In the genomic region with DNA sequence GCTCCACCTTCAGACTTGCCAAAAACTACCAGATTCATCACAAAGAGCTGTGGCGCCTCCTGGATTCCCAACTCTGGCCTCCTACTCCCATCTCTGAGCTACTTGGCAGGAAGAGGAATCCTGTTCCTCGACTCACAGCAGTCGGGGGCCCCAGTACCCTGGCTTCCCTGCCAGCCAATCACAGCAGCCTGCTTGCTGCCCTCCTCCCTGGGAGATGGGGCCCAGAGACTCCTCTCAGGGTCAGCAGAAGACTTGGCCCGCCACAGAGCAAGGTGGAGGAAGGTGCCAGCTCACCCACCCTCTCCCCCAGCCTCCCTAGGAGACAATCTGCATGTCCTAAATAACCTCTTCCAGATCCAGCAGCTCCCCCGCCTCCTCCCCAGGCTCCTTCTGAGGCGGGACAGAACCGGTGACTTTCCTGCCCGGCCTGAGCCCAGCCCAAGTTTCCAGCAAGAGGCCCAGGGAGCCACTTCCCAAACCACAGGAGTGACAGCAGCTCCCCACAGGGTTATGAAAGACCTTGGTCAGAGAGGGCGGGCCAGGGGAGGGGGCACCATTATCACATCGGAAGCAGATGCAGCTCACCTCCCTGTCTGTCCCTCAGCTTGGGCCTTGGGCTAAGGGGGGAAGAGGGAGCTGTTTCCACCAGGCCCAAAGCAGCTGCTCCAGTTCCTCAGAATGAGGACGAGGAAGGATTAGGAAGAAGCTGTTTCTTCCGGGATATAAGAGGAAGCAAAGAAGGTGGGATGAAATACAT, we compare ENCODE assay signal across 8 cellular contexts. TPM values are rescaled to one million over a fixed set of nuclear protein-coding genes. Genes with fewer than 3 reads are reported as not detected.
DNase-seq lines count a peak whose midpoint lies in the region; ATAC-seq and TF ChIP-seq lines count a peak whose summit lies in the region.

No MANE protein-coding gene starts in this region.

- peak overlapping the region in 1 of 2 experiments; percentile 67 for H3K14ac ChIP-seq in mesenchymal stem cell (ENCODE audit: low read length in 2 of 2)

- H4K20me1 ChIP-seq in GM23248 (ENCODE audit: insufficient read depth), result no peaks in the 10 kb centered on the region

- in situ Hi-C loops in GM23248 (cut with MboI) (loop anchor here (5.0 kb wide), 1 partner anchor 92 kb away; no protein-coding TSS in a partner anchor), transverse colon (cut with MboI; ENCODE audit: low pct_ligation_motif_present in 1 of 4, low pct_unique_long_range_greater_than_20kb in 1 of 4, low sequenced_read_pairs in 3 of 4) (loop anchor here in 2 of 4 donors (10.0 to 25.0 kb wide), 2 partner anchors 106 to 273 kb away; a partner anchor contains a TSS)

- peak overlapping the region; percentile 78 for H3K9ac ChIP-seq in GM23248
- peak overlapping the region; percentile 92 for H3K9ac ChIP-seq in mesenchymal stem cell (ENCODE audit: low read length)

- peak overlapping the region; percentile 59 for H2AK5ac ChIP-seq in mesenchymal stem cell (ENCODE audit: low read length, severe bottlenecking)

- no peak overlapping the region for H2BK120ac ChIP-seq in mesenchymal stem cell (ENCODE audit: low read depth, low read length)

- no peaks in the 10 kb centered on the region for H3K9me3 ChIP-seq in GM23248 (ENCODE audit: low read depth)
- no peaks in the 10 kb centered on the region for H3K9me3 ChIP-seq in RWPE2 (ENCODE audit: severe bottlenecking)
- H3K9me3 ChIP-seq in mesenchymal stem cell (ENCODE audit: control insufficient read depth, low read length), result no peaks in the 10 kb centered on the region
- no peaks in the 10 kb centered on the region for H3K9me3 ChIP-seq in transverse colon

- H3K18ac ChIP-seq in mesenchymal stem cell (ENCODE audit: low read depth in 1 of 2, low read length in 2 of 2), result peak overlapping the region; percentile 31 to 96

- TF ChIP-seq EP300 in transverse colon (IDR thresholded peaks at IDR 0.05; ENCODE audit: low read depth), result no peak

- no peaks in the 10 kb centered on the region for H3K9me2 ChIP-seq in GM23248 (ENCODE audit: insufficient read depth)

- intact Hi-C loops in transverse colon (cut with DNase I; ENCODE audit: low total_unique reads), result loop anchor here (5.0 kb wide), 1 partner anchor 103 kb away; no protein-coding TSS in a partner anchor

- H3K36me3 ChIP-seq in GM23248 (ENCODE audit: low read depth), result peaks cover 16% of the 10 kb centered on the region
- peaks cover 38% of the 10 kb centered on the region for H3K36me3 ChIP-seq in RWPE2 (ENCODE audit: low read depth)
- H3K36me3 ChIP-seq in mesenchymal stem cell (ENCODE audit: control insufficient read depth in 1 of 2, insufficient read depth in 2 of 2, low read depth in 1 of 2, low read length in 2 of 2), result peaks cover 32% of the 10 kb centered on the region in 2 experiments
- peaks cover 0 to 15% (median 5%) of the 10 kb centered on the region in 4 donors for H3K36me3 ChIP-seq in transverse colon

- no peak for TF ChIP-seq CTCF in RWPE2 (IDR thresholded peaks at IDR 0.05; ENCODE audit: poor library complexity, severe bottlenecking)
- TF ChIP-seq CTCF in transverse colon (IDR thresholded peaks at IDR 0.05), result no peak

- H3K4ac ChIP-seq in mesenchymal stem cell (ENCODE audit: low read depth in 1 of 2, low read length in 2 of 2), result peak overlapping the region; percentile 52 to 56

- no peak for TF ChIP-seq POLR2A in transverse colon (IDR thresholded peaks at IDR 0.05)

- peak overlapping the region; percentile 24 for H4K8ac ChIP-seq in mesenchymal stem cell (ENCODE audit: low read length)

- H3K79me2 ChIP-seq in GM23248 (ENCODE audit: insufficient read depth), result peaks cover 54% of the 10 kb centered on the region

- H3K4me3 ChIP-seq in GM23248, result peak overlapping the region; percentile 99
- H3K4me3 ChIP-seq in RWPE2 (ENCODE audit: severe bottlenecking), result no peak overlapping the region
- H3K4me3 ChIP-seq in mesenchymal stem cell (ENCODE audit: insufficient read depth in 1 of 2, low read depth in 1 of 2, low read length in 2 of 2), result peak overlapping the region in 1 of 2 experiments; percentile 98
- H3K4me3 ChIP-seq in transverse colon, result no peak overlapping the region

- H2BK15ac ChIP-seq in mesenchymal stem cell (ENCODE audit: low read depth, poor library complexity, severe bottlenecking), result peak overlapping the region; percentile 56

- peak overlapping the region; percentile 61 for H3K27ac ChIP-seq in GM23248
- H3K27ac ChIP-seq in RWPE2 (ENCODE audit: poor library complexity, severe bottlenecking), result peak overlapping the region; percentile 85
- H3K27ac ChIP-seq in cingulate gyrus (ENCODE audit: low read depth, low read length), result peak overlapping the region; percentile 39
- H3K27ac ChIP-seq in mesenchymal stem cell (ENCODE audit: low read length, poor library complexity, severe bottlenecking), result peak overlapping the region; percentile 70
- peak overlapping the region; percentile 84 to 95 (median 94) for H3K27ac ChIP-seq in transverse colon

- ATAC-seq in RWPE2 (ENCODE audit: low read depth) (0 out of 3 replicates have a peak, but pooled peaks have one; percentile 0), GM18502 (IDR thresholded peaks at IDR 0.05; ENCODE audit: poor library complexity, unreplicated experiment) (no peak)

- peak overlapping the region in 1 of 2 experiments; percentile 73 for H3K23ac ChIP-seq in mesenchymal stem cell (ENCODE audit: low read length in 2 of 2)

- H3K27me3 ChIP-seq in GM23248 (replicated peaks; ENCODE audit: insufficient read depth) (no peaks in the 10 kb centered on the region), RWPE2 (ENCODE audit: insufficient read depth, poor library complexity, severe bottlenecking) (no peaks in the 10 kb centered on the region), mesenchymal stem cell (ENCODE audit: control insufficient read depth in 1 of 2, insufficient read depth in 1 of 2, low read length in 2 of 2) (no peaks in the 10 kb centered on the region), transverse colon (no peaks in the 10 kb centered on the region)

- H3K4me2 ChIP-seq in GM23248 (ENCODE audit: unreplicated experiment) (peak overlapping the region; percentile 80), mesenchymal stem cell (ENCODE audit: low read length, poor library complexity, severe bottlenecking) (peak overlapping the region; percentile 60)

- DNase-seq in GM23248 (peak; percentile 70), RWPE2 (ENCODE audit: low spot score) (no peak), mesenchymal stem cell (peak; percentile 81), transverse colon (peak; percentile 29), RPMI8226 (no peak)
- no peak for DNase-seq in stimulated activated naive CD4-positive, alpha-beta T cell treated with Interleukin-2 at 50 U/mL for 16 hours (lab: John Stamatoyannopoulos, UW)

- H3K79me1 ChIP-seq in mesenchymal stem cell (replicated peaks; ENCODE audit: low read length, poor library complexity, severe bottlenecking), result peaks cover 11% of the 10 kb centered on the region

- peak overlapping the region; percentile 27; the same call in 1 of the 2 replicates for H2AFZ ChIP-seq in GM23248
- H2AFZ ChIP-seq in mesenchymal stem cell (ENCODE audit: low read depth, low read length), result no peak overlapping the region

- H2BK5ac ChIP-seq in mesenchymal stem cell (ENCODE audit: low read depth, low read length, poor library complexity, severe bottlenecking), result no peak overlapping the region

- peak overlapping the region in 1 of 2 experiments; percentile 54 for H2BK12ac ChIP-seq in mesenchymal stem cell (ENCODE audit: low read length in 2 of 2)

- H3K4me1 ChIP-seq in GM23248 (ENCODE audit: insufficient read depth) (peaks cover 44% of the 10 kb centered on the region), RWPE2 (ENCODE audit: insufficient read depth, poor library complexity, severe bottlenecking) (peaks cover 16% of the 10 kb centered on the region), mesenchymal stem cell (ENCODE audit: control insufficient read depth, insufficient read depth, low read depth, low read length) (peaks cover 38% of the 10 kb centered on the region), transverse colon (peaks cover 29 to 61% (median 44%) of the 10 kb centered on the region in 4 donors)

- peak overlapping the region; percentile 71 for H4K91ac ChIP-seq in mesenchymal stem cell (ENCODE audit: low read length)

- WGBS in GM23248 (ENCODE audit: low coverage in 1 of 2, low lambda C conversion rate in 2 of 2, missing lambda C conversion rate in 2 of 2), 2 experiments, result 48 to 53% methylated on average over 10 to 12 of the region's 12 CpGs
- 14% methylated on average over 12 of the region's 12 CpGs for WGBS in mesenchymal stem cell
- WGBS in transverse colon (ENCODE audit: low coverage in 1 of 2), 2 donors, result 42 to 49% methylated on average over 3 to 12 of the region's 12 CpGs

- peaks cover 56% of the 10 kb centered on the region for H3F3A ChIP-seq in GM23248 (ENCODE audit: insufficient read depth)

RNA-seq across cellular contexts. Expression of a gene that starts 2.3 kb away (rescaled TPM):
- total RNA-seq in GM23248 (2014; rRNA removed; shearing (Covaris generic)), result 47.8 and 48.1 TPM in 2 replicates
- polyA plus RNA-seq in GM23248 (2016; fragmentation: Nextera tagmentation; extraction: Ambion mirVana), result 70.7 and 73.6 TPM in 2 replicates
- 84.5 TPM for polyA plus RNA-seq in mesenchymal stem cell (2013, experiment 1 of 2)
- 80.3 TPM for polyA plus RNA-seq in mesenchymal stem cell (2013, experiment 2 of 2)
- total RNA-seq in transverse colon, result 100 to 1,000 TPM in 1 of 4 donors, 10 to 100 TPM in 3; 55.3 to 178 (median 75.6) TPM

RNA-seq across cellular contexts. Expression of a gene that starts 18.0 kb away (rescaled TPM):
- total RNA-seq in GM23248 (2014; rRNA removed; shearing (Covaris generic)), result 11.0 and 12.3 TPM in 2 replicates
- 28.0 and 30.2 TPM in 2 replicates for polyA plus RNA-seq in GM23248 (2016; fragmentation: Nextera tagmentation; extraction: Ambion mirVana)
- 11.3 TPM for polyA plus RNA-seq in mesenchymal stem cell (2013, experiment 1 of 2)
- 11.6 TPM for polyA plus RNA-seq in mesenchymal stem cell (2013, experiment 2 of 2)
- 1 to 10 TPM; 3.4 to 5.9 (median 5.2) TPM for total RNA-seq in transverse colon

RNA-seq across cellular contexts. Expression of a gene that starts 18.3 kb away (rescaled TPM):
- total RNA-seq in GM23248 (2014; rRNA removed; shearing (Covaris generic)), result 21.0 and 30.6 TPM in 2 replicates
- 24.2 and 25.5 TPM in 2 replicates for polyA plus RNA-seq in GM23248 (2016; fragmentation: Nextera tagmentation; extraction: Ambion mirVana)
- 13.5 TPM for polyA plus RNA-seq in mesenchymal stem cell (2013, experiment 1 of 2)
- 13.6 TPM for polyA plus RNA-seq in mesenchymal stem cell (2013, experiment 2 of 2)
- total RNA-seq in transverse colon, result 10 to 100 TPM; 15.4 to 25.7 (median 18.5) TPM

RNA-seq across cellular contexts. Expression of a gene that starts 44.1 kb away (rescaled TPM):
- 0.97 and 2.4 TPM in 2 replicates for total RNA-seq in GM23248 (2014; rRNA removed; shearing (Covaris generic))
- polyA plus RNA-seq in GM23248 (2016; fragmentation: Nextera tagmentation; extraction: Ambion mirVana), result 0.70 and 1.2 TPM in 2 replicates
- 1.5 TPM for polyA plus RNA-seq in mesenchymal stem cell (2013, experiment 1 of 2)
- polyA plus RNA-seq in mesenchymal stem cell (2013, experiment 2 of 2), result 1.3 TPM
- 1 to 10 TPM; 2.3 to 7.9 (median 4.0) TPM for total RNA-seq in transverse colon

Comparison
In these comparisons a context has a peak if more than half of its experiments do, and no peak if none do; other contexts are left out.
1. DNase-seq: peak in GM23248 (single experiment), mesenchymal stem cell (single experiment) and transverse colon (single experiment); none in RWPE2 (single experiment), RPMI8226 (single experiment) and stimulated activated naive CD4-positive, alpha-beta T cell treated with Interleukin-2 at 50 U/mL for 16 hours (single experiment).
2. H3K27ac ChIP-seq: peak in every context shown above with its lines; median percentile 94 in transverse colon; 85 in RWPE2; 70 in mesenchymal stem cell; 61 in GM23248; 39 in cingulate gyrus.